In the genomic region with DNA sequence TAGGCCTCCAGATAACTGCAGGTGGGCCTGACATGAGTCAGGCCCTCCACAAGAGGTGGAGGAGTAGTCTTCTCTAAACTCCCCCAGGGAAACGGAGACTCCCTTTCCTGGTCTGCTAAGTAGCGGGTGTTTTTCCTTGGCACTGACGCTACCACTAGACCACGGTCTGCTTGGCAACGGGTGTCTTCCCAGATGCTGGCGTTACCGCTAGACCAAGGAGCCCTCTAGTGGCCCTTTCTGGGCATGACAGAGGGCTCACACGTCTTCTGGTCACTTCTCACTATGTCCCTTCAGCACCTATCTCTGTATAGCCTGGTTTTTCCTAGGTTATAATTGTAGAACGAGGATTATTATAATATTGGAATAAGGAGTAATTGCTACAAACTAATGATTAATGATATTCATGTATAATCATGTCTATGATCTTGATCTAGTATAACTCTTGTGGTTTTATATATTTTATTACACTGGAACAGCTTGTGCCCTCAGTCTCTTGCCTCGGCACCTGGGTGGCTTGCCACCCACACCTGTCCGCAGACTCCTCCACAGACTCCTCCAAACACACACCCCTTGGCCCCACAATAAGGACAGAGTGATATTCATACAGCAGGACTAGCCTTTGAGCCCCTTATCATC, we compare ENCODE assay signal across 8 cellular contexts. TPM values are rescaled to one million over a fixed set of nuclear protein-coding genes. Genes with fewer than 3 reads are reported as not detected.
DNase-seq lines count a peak whose midpoint lies in the region; TF ChIP-seq lines count a peak whose summit lies in the region.
"Not testable (repeated sequence)": the region's sequence is repeated elsewhere in the genome, so short reads cannot be mapped to it uniquely, and the experiment has no call there.

No MANE protein-coding gene starts in this region.

- TF ChIP-seq EP300 in transverse colon (IDR thresholded peaks at IDR 0.05; ENCODE audit: low read depth) = not testable (repeated sequence)

- TF ChIP-seq POLR2A in transverse colon (IDR thresholded peaks at IDR 0.05) = not testable (repeated sequence)

- H3K36me3 ChIP-seq in transverse colon = not testable (repeated sequence)

- not testable (repeated sequence) for H3K9me3 ChIP-seq in transverse colon

- intact Hi-C loops in transverse colon (cut with DNase I; ENCODE audit: low total_unique reads) = not testable (repeated sequence)

- in situ Hi-C loops in transverse colon (cut with MboI; ENCODE audit: low pct_ligation_motif_present in 1 of 4, low pct_unique_long_range_greater_than_20kb in 1 of 4, low sequenced_read_pairs in 3 of 4) = not testable (repeated sequence)

- H3K27ac ChIP-seq in transverse colon = not testable (repeated sequence)

- TF ChIP-seq CTCF in transverse colon (IDR thresholded peaks at IDR 0.05) = peak; percentile 57 to 87 (median 81)

- H3K4me1 ChIP-seq in transverse colon = not testable (repeated sequence)

- H3K4me3 ChIP-seq in skeletal muscle cell (ENCODE audit: low read depth, low read length); transverse colon: not testable (repeated sequence)

- H3K27me3 ChIP-seq in transverse colon = not testable (repeated sequence)

- WGBS in transverse colon (ENCODE audit: low coverage in 1 of 2), 2 donors = 11 to 50% methylated on average over 2 to 10 of the region's 11 CpGs

- DNase-seq in GM04503 (ENCODE audit: low read depth) = peak; percentile 5
- peak; percentile 54 for DNase-seq in NCI-H1105 treated with DMSO at 0.1 percent for 48 hours (lab: John Stamatoyannopoulos, UW)
- peak; percentile 37 for DNase-seq in SIG-M5 treated with dmso at 0.1 percent for 504 hours (lab: John Stamatoyannopoulos, UW; ENCODE audit: unreplicated experiment)
- peak; percentile 59 for DNase-seq in activated T-cell treated with anti-CD3 and anti-CD28 coated beads for 48 hours (ENCODE audit: low read depth)
- peak; percentile 61 for DNase-seq in ecto neural progenitor cell (ENCODE audit: low spot score)
- DNase-seq in left kidney (ENCODE audit: low read depth, low spot score) = peak; percentile 79
- DNase-seq in skeletal muscle cell (ENCODE audit: low read depth) = peak; percentile 20
- DNase-seq in transverse colon = peak; percentile 70

RNA-seq across cellular contexts. Expression of a gene that starts 27.3 kb away (rescaled TPM):
- 1 to 10 TPM in 1 of 4 donors, under 1 TPM in 1, not detected in 2; 0.82 to 2.1 TPM for total RNA-seq in transverse colon

RNA-seq across cellular contexts. Expression of a gene that starts 44.7 kb away (rescaled TPM):
- 1 to 10 TPM in 2 of 4 donors, not detected in 2; 2.0 to 2.2 TPM for total RNA-seq in transverse colon

RNA-seq across cellular contexts. Expression of a gene that starts 55.5 kb away (rescaled TPM):
- total RNA-seq in transverse colon = 1 to 10 TPM in 2 of 4 donors, not detected in 2; 2.5 to 2.6 TPM

Comparison
In these comparisons a context has a peak if more than half of its experiments do, and no peak if none do; other contexts are left out.
1. DNase-seq: peak in every context shown above with its lines; median percentile 79 in left kidney; 70 in transverse colon; 61 in ecto neural progenitor cell; 59 in activated T-cell treated with anti-CD3 and anti-CD28 coated beads for 48 hours; 54 in NCI-H1105 treated with DMSO at 0.1 percent for 48 hours; 37 in SIG-M5 treated with dmso at 0.1 percent for 504 hours; 20 in skeletal muscle cell; 5 in GM04503.